ENCODE assay signal across 11 cellular contexts in genomic region chr10:101938316-101939272, GRCh38.
A peak's percentile ranks its signal among the peaks of the same experiment; 100 is the strongest.
DNase-seq lines count a peak whose midpoint lies in the region; TF ChIP-seq lines count a peak whose summit lies in the region.
"Had no signal": no experiment of that assay in that cellular context is flagged by ENCODE, and none has a peak within 500 bp of the region (broad histone marks: within the 10 kb centered on the region; RNA-seq: fewer than 3 reads in every experiment).

No MANE protein-coding gene starts in this region.

- H3K23ac ChIP-seq in trophoblast cell (ENCODE audit: low read length) (no peak overlapping the region), neuronal stem cell (ENCODE audit: low read depth, low read length, poor library complexity) (no peak overlapping the region)

- no peak for TF ChIP-seq CTCF in PC-9 (conservative IDR thresholded peaks at IDR 0.05)
- TF ChIP-seq CTCF in fibroblast of the aortic adventitia (IDR thresholded peaks at IDR 0.05; ENCODE audit: insufficient read depth, low read length): no peak
- no peak for TF ChIP-seq CTCF in progenitor cell of endocrine pancreas (IDR thresholded peaks at IDR 0.05; ENCODE audit: unreplicated experiment)

- BruUV-seq in PC-9 (replicated peaks; lab: Mats Ljungman, UMichigan): no TSS peak

- H4K12ac ChIP-seq in trophoblast cell (ENCODE audit: low read depth, low read length): no peak overlapping the region

- H3K9me3 ChIP-seq in PC-9 (ENCODE audit: insufficient read depth, low read depth) (no peaks in the 10 kb centered on the region), trophoblast cell (ENCODE audit: insufficient read depth, low read depth, low read length) (no peaks in the 10 kb centered on the region), neuronal stem cell (replicated peaks in 1 of 2; ENCODE audit: control insufficient read depth in 2 of 2, insufficient read depth in 1 of 2, low read depth in 1 of 2, low read length in 2 of 2) (no peaks in the 10 kb centered on the region)

- H2BK12ac ChIP-seq in trophoblast cell (ENCODE audit: low read length) (no peak overlapping the region), neuronal stem cell (ENCODE audit: low read length) (no peak overlapping the region)

- POLR2A ChIA-PET in PC-9 (lab: Charles Lee; ENCODE audit: unreplicated experiment): no interaction called here

- H3F3A ChIP-seq in PC-9 (ENCODE audit: insufficient read depth, low read depth): peaks cover 23% of the 10 kb centered on the region

- H3K27ac ChIP-seq in PC-9: peak overlapping the region; percentile 97
- peak overlapping the region; percentile 46 for H3K27ac ChIP-seq in trophoblast cell (ENCODE audit: low read depth, low read length)
- no peak overlapping the region for H3K27ac ChIP-seq in neuronal stem cell (replicated peaks; ENCODE audit: low read length)

- no peaks in the 10 kb centered on the region for H3K9me3 Mint-ChIP-seq in progenitor cell of endocrine pancreas (ENCODE audit: low read depth)
- H3K9me3 Mint-ChIP-seq: activated naive CD8-positive, alpha-beta T cell treated with anti-CD3 and anti-CD28 coated beads, Interleukin-2, amount 10 ng/mL, durations not matched to agents 7 days and 5 days had no signal

- H2AK5ac ChIP-seq in trophoblast cell (ENCODE audit: low read length) (no peak overlapping the region), neuronal stem cell (ENCODE audit: low read depth, low read length) (no peak overlapping the region)

- H3K79me1 ChIP-seq in trophoblast cell (ENCODE audit: low read length): peaks cover 5% of the 10 kb centered on the region
- no peaks in the 10 kb centered on the region for H3K79me1 ChIP-seq in neuronal stem cell (ENCODE audit: low read depth, low read length)

- H3K4me2 ChIP-seq in PC-9 (peak overlapping the region; percentile 61), trophoblast cell (ENCODE audit: low read length) (no peak overlapping the region), neuronal stem cell (ENCODE audit: insufficient read depth, low read length, poor library complexity, severe bottlenecking) (no peak overlapping the region)

- intact Hi-C loops in PC-9 (cut with micrococcal nuclease; ENCODE audit: unreplicated experiment): no loop called here

- no peaks in the 10 kb centered on the region for H3K9me2 ChIP-seq in PC-9 (ENCODE audit: insufficient read depth)

- H2BK120ac ChIP-seq in trophoblast cell (ENCODE audit: insufficient read depth, low read length, poor library complexity): peak overlapping the region; percentile 58
- H2BK120ac ChIP-seq in neuronal stem cell (ENCODE audit: low read depth, low read length): no peak overlapping the region

- H3K4me1 ChIP-seq in PC-9 (replicated peaks; ENCODE audit: insufficient read depth) (peaks cover 51% of the 10 kb centered on the region), trophoblast cell (ENCODE audit: control insufficient read depth in 1 of 2, insufficient read depth in 2 of 2, low read length in 2 of 2) (peaks cover 8 to 15% of the 10 kb centered on the region in 2 experiments), neuronal stem cell (ENCODE audit: control insufficient read depth in 2 of 2, insufficient read depth in 1 of 2, low read depth in 1 of 2, low read length in 2 of 2) (peaks cover 5 to 8% of the 10 kb centered on the region in 2 donors)

- H2AFZ ChIP-seq in PC-9: no peak overlapping the region
- H2AFZ ChIP-seq in trophoblast cell (ENCODE audit: insufficient read depth, low read length, poor library complexity): no peak overlapping the region
- H2AFZ ChIP-seq in neuronal stem cell (ENCODE audit: low read length): no peak overlapping the region

- H4K20me1 ChIP-seq in PC-9 (ENCODE audit: insufficient read depth): no peaks in the 10 kb centered on the region

- H3K36me3 Mint-ChIP-seq in progenitor cell of endocrine pancreas (ENCODE audit: insufficient read depth): peaks cover 4% of the 10 kb centered on the region

- WGBS in trophoblast cell (ENCODE audit: extremely low coverage, insufficient coverage, insufficient read length): no CpG with 5 or more reads among the region's 5 CpGs
- WGBS in neuronal stem cell (ENCODE audit: extremely low coverage in 2 of 2, insufficient read length in 2 of 2, insufficient replicate concordance in 1 of 2), 2 donors: no CpG with 5 or more reads among the region's 5 CpGs

- H3K4ac ChIP-seq in trophoblast cell (ENCODE audit: low read depth, low read length): no peak overlapping the region
- no peak overlapping the region for H3K4ac ChIP-seq in neuronal stem cell (ENCODE audit: low read length)

- no peaks in the 10 kb centered on the region; the same call in 1 of the 2 replicates for H3K36me3 ChIP-seq in PC-9 (ENCODE audit: low read depth)
- H3K36me3 ChIP-seq in trophoblast cell (ENCODE audit: control insufficient read depth in 1 of 2, insufficient read depth in 2 of 2, low read length in 2 of 2): no peaks in the 10 kb centered on the region
- peaks cover 0 to 17% of the 10 kb centered on the region in 2 donors for H3K36me3 ChIP-seq in neuronal stem cell (replicated peaks in 1 of 2; ENCODE audit: control insufficient read depth in 2 of 2, insufficient read depth in 2 of 2, low read length in 2 of 2)

- no peaks in the 10 kb centered on the region for H3K27me3 Mint-ChIP-seq in progenitor cell of endocrine pancreas
- H3K27me3 Mint-ChIP-seq: activated naive CD8-positive, alpha-beta T cell treated with anti-CD3 and anti-CD28 coated beads, Interleukin-2, amount 10 ng/mL, durations not matched to agents 7 days and 5 days had no signal

- CTCF ChIA-PET in PC-9 (lab: Charles Lee): no interaction called here

- H2BK15ac ChIP-seq in neuronal stem cell (ENCODE audit: low read length): no peak overlapping the region

- H3K27me3 ChIP-seq in PC-9 (ENCODE audit: insufficient read depth, low read depth) (no peaks in the 10 kb centered on the region), trophoblast cell (ENCODE audit: insufficient read depth, low read length) (no peaks in the 10 kb centered on the region), neuronal stem cell (ENCODE audit: control insufficient read depth in 3 of 3, insufficient read depth in 3 of 3, low read depth in 1 of 3, low read length in 3 of 3) (no peaks in the 10 kb centered on the region)

- H4K91ac ChIP-seq in trophoblast cell (ENCODE audit: low read depth, low read length): no peak overlapping the region
- H4K91ac ChIP-seq in neuronal stem cell (ENCODE audit: low read depth, low read length, poor library complexity): no peak overlapping the region

- DNase-seq in Daoy (ENCODE audit: low read depth): peak; percentile 67
- DNase-seq in PC-9: peak; percentile 4 to 71
- DNase-seq in fibroblast of the aortic adventitia (ENCODE audit: low read depth): peak; percentile 96
- peak; percentile 28 to 58 for DNase-seq in trophoblast cell
- no peak for DNase-seq in progenitor cell of endocrine pancreas (ENCODE audit: low spot score, unreplicated experiment)
- DNase-seq in NCI-H1436 treated with DMSO at 0.1 percent for 48 hours (lab: John Stamatoyannopoulos, UW): no peak
- no peak for DNase-seq in NCI-H446 (lab: John Stamatoyannopoulos, UW)
- no peak for DNase-seq in neuronal stem cell (ENCODE audit: low spot score)
- DNase-seq: activated naive CD8-positive, alpha-beta T cell treated with anti-CD3 and anti-CD28 coated beads, Interleukin-2, amount 10 ng/mL, durations not matched to agents 7 days and 5 days; GOT3; NCI-H1092 treated with DMSO at 0.1 percent for 48 hours had no signal

- H3K4me3 Mint-ChIP-seq in progenitor cell of endocrine pancreas (ENCODE audit: low read depth): no peak overlapping the region
- H3K4me3 Mint-ChIP-seq: activated naive CD8-positive, alpha-beta T cell treated with anti-CD3 and anti-CD28 coated beads, Interleukin-2, amount 10 ng/mL, durations not matched to agents 7 days and 5 days had no signal

- H2BK5ac ChIP-seq in trophoblast cell (ENCODE audit: low read depth, low read length, poor library complexity) (no peak overlapping the region), neuronal stem cell (ENCODE audit: low read length) (no peak overlapping the region)

- peaks cover 1% of the 10 kb centered on the region for H3K4me1 Mint-ChIP-seq in progenitor cell of endocrine pancreas (ENCODE audit: low read depth)

- no peak overlapping the region for H3K18ac ChIP-seq in trophoblast cell (ENCODE audit: low read length)
- H3K18ac ChIP-seq in neuronal stem cell (ENCODE audit: low read length): no peak overlapping the region

- H3K9ac ChIP-seq in trophoblast cell (ENCODE audit: low read length) (no peak overlapping the region), neuronal stem cell (ENCODE audit: low read depth, low read length, poor library complexity) (no peak overlapping the region)

- H3K27ac Mint-ChIP-seq in progenitor cell of endocrine pancreas: no peak overlapping the region
- H3K27ac Mint-ChIP-seq: activated naive CD8-positive, alpha-beta T cell treated with anti-CD3 and anti-CD28 coated beads, Interleukin-2, amount 10 ng/mL, durations not matched to agents 7 days and 5 days had no signal

- 0 out of 2 replicates have a peak overlapping the region, but pooled peaks have one; percentile 22 for H3K4me3 ChIP-seq in PC-9
- no peak overlapping the region for H3K4me3 ChIP-seq in fibroblast of the aortic adventitia (ENCODE audit: low read depth, low read length)
- no peak overlapping the region for H3K4me3 ChIP-seq in trophoblast cell (ENCODE audit: low read depth, low read length)
- H3K4me3 ChIP-seq in neuronal stem cell (ENCODE audit: low read length in 2 of 2): no peak overlapping the region

- H4K8ac ChIP-seq in trophoblast cell (ENCODE audit: low read depth, low read length) (no peak overlapping the region), neuronal stem cell (ENCODE audit: low read depth, low read length) (no peak overlapping the region)

- H3K14ac ChIP-seq in trophoblast cell (ENCODE audit: low read length): no peak overlapping the region
- H3K14ac ChIP-seq in neuronal stem cell (ENCODE audit: low read length): no peak overlapping the region

- no peaks in the 10 kb centered on the region for H3K79me2 ChIP-seq in PC-9 (ENCODE audit: low read depth)
- H3K79me2 ChIP-seq in trophoblast cell (ENCODE audit: control insufficient read depth, insufficient read depth, low read length, poor library complexity): no peaks in the 10 kb centered on the region

Comparison
In these comparisons a context has a peak if more than half of its experiments do, and no peak if none do; other contexts are left out.
1. DNase-seq: peak in Daoy (single experiment), PC-9 (2 of 2), fibroblast of the aortic adventitia (single experiment) and trophoblast cell (2 of 2); none in progenitor cell of endocrine pancreas (single experiment), NCI-H1436 treated with DMSO at 0.1 percent for 48 hours (single experiment), NCI-H446 (0 of 2) and neuronal stem cell (single experiment).